ENCODE assay signal across 9 cellular contexts in the genomic region with DNA sequence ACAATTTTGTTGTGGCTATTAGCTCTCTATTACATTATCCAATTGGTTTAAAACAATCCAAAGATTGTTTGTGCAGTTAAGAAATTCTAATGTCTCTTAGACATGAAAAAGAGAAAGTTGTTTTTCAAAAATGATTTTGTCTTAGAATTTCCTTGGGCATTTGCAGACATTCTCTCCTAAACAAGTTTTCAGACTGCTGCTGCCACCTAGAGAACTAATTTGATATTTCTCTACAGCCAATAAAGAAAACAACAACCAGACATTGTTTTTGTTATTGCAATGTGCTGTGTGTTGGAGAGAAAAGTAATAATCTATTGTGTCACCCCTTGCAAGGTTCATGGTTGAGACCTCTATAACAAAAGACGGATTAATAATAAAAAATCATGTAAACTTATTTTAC.
A peak's percentile ranks its signal among the peaks of the same experiment; 100 is the strongest.
DNase-seq lines count a peak whose midpoint lies in the region; ATAC-seq and TF ChIP-seq lines count a peak whose summit lies in the region.
"Had no signal": no experiment of that assay in that cellular context is flagged by ENCODE, and none has a peak within 500 bp of the region (broad histone marks: within the 10 kb centered on the region; RNA-seq: fewer than 3 reads in every experiment).

No MANE protein-coding gene starts in this region.

- no peaks in the 10 kb centered on the region for H3K9me3 ChIP-seq in Panc1 (ENCODE audit: control insufficient read depth, insufficient read depth, low read depth, low read length)

- BruUV-seq in Panc1 (replicated peaks; lab: Mats Ljungman, UMichigan): no TSS peak

- TF ChIP-seq CTCF in 22Rv1 (IDR thresholded peaks at IDR 0.05) (peak; percentile 77), HL-60 (IDR thresholded peaks at IDR 0.05; ENCODE audit: insufficient read depth, low read length) (peak; percentile 3), Panc1 (IDR thresholded peaks at IDR 0.05) (peak; percentile 31; the same call in 1 of the 2 replicates)

- ATAC-seq in Panc1 (no peak), GM19324 (IDR thresholded peaks at IDR 0.05; ENCODE audit: low FRiP score, unreplicated experiment) (no peak), GM21423 (IDR thresholded peaks at IDR 0.05; ENCODE audit: unreplicated experiment) (no peak)

- H3K4me1 ChIP-seq in Panc1 (ENCODE audit: control insufficient read depth, insufficient read depth, low read length): no peaks in the 10 kb centered on the region

- H3K27me3 ChIP-seq in HL-60 (ENCODE audit: insufficient read depth, poor library complexity, severe bottlenecking) (no peaks in the 10 kb centered on the region), Panc1 (ENCODE audit: control insufficient read depth, insufficient read depth, low read length) (no peaks in the 10 kb centered on the region)

- in situ Hi-C loops in Panc1 (cut with HindIII; ENCODE audit: low pct_unique_long_range_greater_than_20kb, low sequenced_read_pairs): no loop called here

- H3K36me3 ChIP-seq in Panc1 (ENCODE audit: control insufficient read depth, insufficient read depth, low read length): no peaks in the 10 kb centered on the region

- no peak overlapping the region for H3K27ac ChIP-seq in 22Rv1
- no peak overlapping the region for H3K27ac ChIP-seq in HL-60 (replicated peaks)
- no peak overlapping the region for H3K27ac ChIP-seq in Panc1 (ENCODE audit: low read length)

- CTCF ChIA-PET in Panc1 (lab: Charles Lee): no interaction called here

- POLR2A ChIA-PET in Panc1 (lab: Charles Lee): no interaction called here

- DNase-seq in HL-60 (ENCODE audit: low read depth in 1 of 2, low spot score in 1 of 2) (no peak), Panc1 (ENCODE audit: low read depth, low spot score) (no peak), globus pallidus (ENCODE audit: low spot score) (peak; percentile 29), NK-92 (lab: John Stamatoyannopoulos, UW; ENCODE audit: unreplicated experiment) (no peak), T1000 (lab: John Stamatoyannopoulos, UW) (no peak)
- DNase-seq: EL had no signal

- intact Hi-C loops in Panc1 (cut with micrococcal nuclease; ENCODE audit: unreplicated experiment): no loop called here

- no peak overlapping the region for H3K4me3 ChIP-seq in HL-60 (replicated peaks; ENCODE audit: insufficient read depth, low read length)
- no peak overlapping the region for H3K4me3 ChIP-seq in Panc1 (ENCODE audit: low read depth in 2 of 2, low read length in 2 of 2)

Comparison
In these comparisons a context has a peak if more than half of its experiments do, and no peak if none do; other contexts are left out.
1. CTCF ChIP-seq: peak in every context shown above with its lines; median percentile 77 in 22Rv1; 31 in Panc1; 3 in HL-60.